In the genomic region with DNA sequence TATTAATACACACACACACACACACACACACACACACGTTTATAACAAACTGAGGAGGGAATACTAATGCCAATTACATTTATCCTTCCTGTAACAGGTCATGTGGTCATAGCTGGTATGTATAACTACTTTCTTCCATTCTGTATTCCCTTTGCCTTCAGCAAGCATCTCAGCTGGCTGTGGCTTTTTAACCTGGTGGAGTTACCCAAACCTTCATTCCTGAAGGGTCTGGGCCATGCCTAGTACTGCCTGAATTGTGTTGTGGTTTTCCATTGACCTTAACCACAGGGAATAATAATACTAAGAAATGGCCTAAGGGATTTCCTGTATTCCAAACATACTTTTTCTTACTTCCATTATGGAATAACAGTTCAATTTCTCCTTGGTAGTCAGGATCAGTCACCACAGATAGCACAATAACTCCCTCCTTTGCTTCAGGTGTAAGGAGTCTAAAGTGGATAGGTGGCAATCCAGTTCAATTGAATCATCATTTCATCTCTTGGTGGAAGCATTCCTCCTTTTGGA, we compare ENCODE assay signal across 24 cellular contexts.
DNase-seq lines count a peak whose midpoint lies in the region; ATAC-seq, FAIRE-seq and TF ChIP-seq lines count a peak whose summit lies in the region.
"Had no signal": no experiment of that assay in that cellular context is flagged by ENCODE, and none has a peak within 500 bp of the region (broad histone marks: within the 10 kb centered on the region; RNA-seq: fewer than 3 reads in every experiment).

No MANE protein-coding gene starts in this region.

- H3K9me3 ChIP-seq in keratinocyte (ENCODE audit: control insufficient read depth, low read depth, low read length) = no peaks in the 10 kb centered on the region
- H3K9me3 ChIP-seq: A549, BLaER1, SK-N-SH had no signal

- no peaks in the 10 kb centered on the region for H3K27me3 Mint-ChIP-seq in stimulated activated memory B cell treated with anti-CD40 and anti-IgM and Interleukin-4, amounts not matched to agents 10 μg/mL and 1 μg/mL and 100 μg/mL, for 72 hours
- H3K27me3 Mint-ChIP-seq: CD4-positive, alpha-beta memory T cell had no signal

- TF ChIP-seq CTCF in keratinocyte (optimal IDR thresholded peaks at IDR 0.05 in 1 of 3, IDR thresholded peaks at IDR 0.05 in 1 of 3, conservative IDR thresholded peaks at IDR 0.05 in 1 of 3; ENCODE audit: extremely low read depth in 1 of 3, insufficient read depth in 2 of 3, low read length in 3 of 3) = no peak

- no peaks in the 10 kb centered on the region for H4K20me1 ChIP-seq in keratinocyte (ENCODE audit: control insufficient read depth, extremely low read depth, insufficient read depth, low read length)
- H4K20me1 ChIP-seq: BLaER1 had no signal

- H3K9me3 Mint-ChIP-seq in stimulated activated memory B cell treated with anti-CD40 and anti-IgM and Interleukin-4, amounts not matched to agents 10 μg/mL and 1 μg/mL and 100 μg/mL, for 72 hours = peaks cover 2% of the 10 kb centered on the region
- H3K9me3 Mint-ChIP-seq: H9 had no signal

- DNase-seq in GM12892 (ENCODE audit: insufficient read length) (no peak), RPMI7951 (ENCODE audit: low read depth) (peak; percentile 78), keratinocyte (ENCODE audit: low read depth, low spot score) (peak; percentile 9), NCI-H2107 treated with DMSO at 0.1 percent for 48 hours (lab: John Stamatoyannopoulos, UW; ENCODE audit: unreplicated experiment) (no peak), islet precursor cell (no peak), NCI-H2227 treated with DMSO at 0.1 percent for 48 hours (lab: John Stamatoyannopoulos, UW) (no peak)
- DNase-seq: CD4-positive, alpha-beta memory T cell; H9; IMR-90; MM.1S; NCI-H1092 treated with DMSO at 0.1 percent for 48 hours; NCI-H146; NCI-H2029 treated with DMSO at 0.1 percent for 48 hours; NCI-H510A treated with DMSO at 0.1 percent for 48 hours; NCI-H82; OCI-M1; RPMI8226; SHP77 treated with DMSO at 0.1 percent for 48 hours; SK-N-SH had no signal

- peaks cover 18% of the 10 kb centered on the region for H3K36me3 Mint-ChIP-seq in stimulated activated memory B cell treated with anti-CD40 and anti-IgM and Interleukin-4, amounts not matched to agents 10 μg/mL and 1 μg/mL and 100 μg/mL, for 72 hours
- H3K36me3 Mint-ChIP-seq: CD4-positive, alpha-beta memory T cell had no signal

- H3K9ac ChIP-seq in keratinocyte (ENCODE audit: control insufficient read depth, extremely low read depth, insufficient read depth, low read length) = no peak overlapping the region
- H3K9ac ChIP-seq: BLaER1, SK-N-SH had no signal

- H3K27ac ChIP-seq in keratinocyte (ENCODE audit: control insufficient read depth, insufficient read depth, low read length) = no peak overlapping the region
- H3K27ac ChIP-seq: A549, BLaER1, HL-60 had no signal

- no peak overlapping the region for H2AFZ ChIP-seq in keratinocyte (ENCODE audit: control insufficient read depth, low read length)

- H3K4me1 ChIP-seq in keratinocyte (ENCODE audit: control insufficient read depth, extremely low read depth, insufficient read depth, low read length) = no peaks in the 10 kb centered on the region
- H3K4me1 ChIP-seq: A549, BLaER1 had no signal

- H3K4me1 Mint-ChIP-seq in stimulated activated memory B cell treated with anti-CD40 and anti-IgM and Interleukin-4, amounts not matched to agents 10 μg/mL and 1 μg/mL and 100 μg/mL, for 72 hours = peaks cover 12% of the 10 kb centered on the region
- H3K4me1 Mint-ChIP-seq: CD4-positive, alpha-beta memory T cell; H9 had no signal

- no peak overlapping the region for H3K4me3 Mint-ChIP-seq in stimulated activated memory B cell treated with anti-CD40 and anti-IgM and Interleukin-4, amounts not matched to agents 10 μg/mL and 1 μg/mL and 100 μg/mL, for 72 hours
- H3K4me3 Mint-ChIP-seq: CD4-positive, alpha-beta memory T cell; H9 had no signal

- H3K9me1 ChIP-seq in keratinocyte (ENCODE audit: control insufficient read depth, extremely low read depth, insufficient read depth, low read length) = no peaks in the 10 kb centered on the region

- peak overlapping the region; percentile 61 for H3K27ac Mint-ChIP-seq in stimulated activated memory B cell treated with anti-CD40 and anti-IgM and Interleukin-4, amounts not matched to agents 10 μg/mL and 1 μg/mL and 100 μg/mL, for 72 hours
- H3K27ac Mint-ChIP-seq: CD4-positive, alpha-beta memory T cell; H9 had no signal

- H3K36me3 ChIP-seq in keratinocyte (ENCODE audit: control insufficient read depth in 2 of 2, extremely low read depth in 1 of 2, insufficient read depth in 2 of 2, low read length in 2 of 2) = no peaks in the 10 kb centered on the region
- H3K36me3 ChIP-seq: BLaER1 had no signal

- H3K4me2 ChIP-seq in keratinocyte (ENCODE audit: control insufficient read depth, extremely low read depth, insufficient read depth, low read depth, low read length) = no peak overlapping the region
- H3K4me2 ChIP-seq: A549, BLaER1, SK-N-SH had no signal

- TF ChIP-seq POLR2A in GM12892 (IDR thresholded peaks at IDR 0.05; ENCODE audit: low read depth, low read length) = no peak

- H3K27me3 ChIP-seq in keratinocyte (ENCODE audit: control insufficient read depth, extremely low read depth, insufficient read depth, low read length) = no peaks in the 10 kb centered on the region
- H3K27me3 ChIP-seq: BLaER1 had no signal

- H3K79me2 ChIP-seq in keratinocyte (ENCODE audit: control insufficient read depth, insufficient read depth, low read length) = no peaks in the 10 kb centered on the region

- no peak overlapping the region for H3K4me3 ChIP-seq in keratinocyte (ENCODE audit: control insufficient read depth in 2 of 3, extremely low read depth in 1 of 3, insufficient read depth in 2 of 3, low read depth in 1 of 3, low read length in 3 of 3)
- H3K4me3 ChIP-seq: A549, BLaER1 had no signal

- no peak for ATAC-seq in stimulated activated memory B cell treated with anti-CD40 and anti-IgM and Interleukin-4, amounts not matched to agents 10 μg/mL and 1 μg/mL and 100 μg/mL, for 72 hours
- ATAC-seq: A549 had no signal

- FAIRE-seq in GM12892 (lab: Jason Lieb, UNC) = peak; percentile 60
- FAIRE-seq in keratinocyte (lab: Jason Lieb, UNC) = no peak
- FAIRE-seq: A549, HTR-8/SVneo had no signal

- dilution Hi-C loops in keratinocyte (cut with MboI; ENCODE audit: extremely low pct_ligation_motif_present, low sequenced_read_pairs) = no loop called here

Comparison
In these comparisons a context has a peak if more than half of its experiments do, and no peak if none do; other contexts are left out.
1. DNase-seq: peak in RPMI7951 (single experiment) and keratinocyte (single experiment); none in GM12892 (single experiment), NCI-H2107 treated with DMSO at 0.1 percent for 48 hours (single experiment), islet precursor cell (single experiment) and NCI-H2227 treated with DMSO at 0.1 percent for 48 hours (single experiment).